In genomic region chr4:165448700-165449099, GRCh38 we compare ENCODE assay signal across 25 cellular contexts.
"Had no signal": no experiment of that assay in that cellular context is flagged by ENCODE, and none has a peak within 500 bp of the region (broad histone marks: within the 10 kb centered on the region; RNA-seq: fewer than 3 reads in every experiment).

No MANE protein-coding gene starts in this region.

- H3K27ac Mint-ChIP-seq: immature natural killer cell; naive thymus-derived CD8-positive, alpha-beta T cell; nephron had no signal

- H3K36me3 Mint-ChIP-seq: immature natural killer cell; naive thymus-derived CD8-positive, alpha-beta T cell had no signal

- ATAC-seq: left colon; left lung; lower lobe of right lung; naive thymus-derived CD8-positive, alpha-beta T cell; pancreas; right cardiac atrium; sciatic nerve; upper lobe of right lung had no signal

- H3K9me3 Mint-ChIP-seq: naive thymus-derived CD8-positive, alpha-beta T cell; nephron had no signal

- DNase-seq: hypothalamus; immature natural killer cell; kidney; left colon; left lung; lower lobe of right lung; mammary epithelial cell; mesenchymal stem cell; naive thymus-derived CD8-positive, alpha-beta T cell; nucleus accumbens; pancreas; posterior cingulate gyrus; retina; right cardiac atrium; stimulated activated CD4-positive, alpha-beta T cell treated with anti-CD3 and anti-CD28 coated beads, Interleukin-12 subunit alpha, Interleukin-12 subunit beta, amount 100 ng/mL, for 4 hours; stimulated activated CD4-positive, alpha-beta T cell treated with anti-CD3 and anti-CD28 coated beads, Interleukin-15, amount 100 ng/mL, for 24 hours; stimulated activated CD4-positive, alpha-beta T cell treated with anti-CD3 and anti-CD28 coated beads, Interleukin-2, amount 100 ng/mL, for 24 hours; stimulated activated CD4-positive, alpha-beta T cell treated with anti-CD3 and anti-CD28 coated beads, Interleukin-4, amount 100 ng/mL, for 1 hour; stimulated activated naive CD4-positive, alpha-beta T cell treated with Interleukin-2 at 50 U/mL for 16 hours; tibial artery; trophoblast cell; upper lobe of right lung had no signal

- H3K27me3 Mint-ChIP-seq: naive thymus-derived CD8-positive, alpha-beta T cell had no signal

- H3K4me3 Mint-ChIP-seq: immature natural killer cell; naive thymus-derived CD8-positive, alpha-beta T cell; nephron; neural crest cell had no signal

- H3K4me1 Mint-ChIP-seq: nephron, neural crest cell had no signal
